In the genomic region with DNA sequence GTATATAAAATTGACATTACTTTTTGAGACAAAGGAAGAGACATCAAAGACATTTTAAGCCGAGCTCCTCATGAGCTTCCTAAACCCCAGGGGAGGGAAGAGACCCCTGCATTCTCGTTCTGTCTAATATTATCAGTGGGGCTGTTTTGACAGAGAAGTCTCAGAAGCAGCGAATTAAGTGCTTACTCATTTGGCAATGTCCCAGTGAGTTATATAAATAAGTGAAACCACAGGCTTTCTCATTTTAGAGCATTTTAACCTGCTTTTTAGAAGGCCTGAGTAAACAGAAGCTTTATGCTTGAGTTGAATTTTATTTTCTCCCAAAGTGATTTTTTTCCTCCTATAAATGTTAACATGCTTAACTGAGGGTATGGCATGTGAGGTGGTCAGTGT, we compare ENCODE assay signal across 13 cellular contexts. TPM values are rescaled to one million over a fixed set of nuclear protein-coding genes. Genes with fewer than 3 reads are reported as not detected.
DNase-seq lines count a peak whose midpoint lies in the region; ATAC-seq and TF ChIP-seq lines count a peak whose summit lies in the region.
"Had no signal": no experiment of that assay in that cellular context is flagged by ENCODE, and none has a peak within 500 bp of the region (broad histone marks: within the 10 kb centered on the region; RNA-seq: fewer than 3 reads in every experiment).

No MANE protein-coding gene starts in this region.

- H4K20me1 ChIP-seq in smooth muscle cell (ENCODE audit: low read depth) = no peaks in the 10 kb centered on the region

- no peak overlapping the region for H3K9ac ChIP-seq in smooth muscle cell (ENCODE audit: low read depth)

- H3K4me3 ChIP-seq in dorsolateral prefrontal cortex (no peak overlapping the region), smooth muscle cell (no peak overlapping the region)
- H3K4me3 ChIP-seq: thoracic aorta had no signal

- no peak for ATAC-seq in GM21825 (IDR thresholded peaks at IDR 0.05; ENCODE audit: unreplicated experiment)
- no peak for ATAC-seq in HG02840 (IDR thresholded peaks at IDR 0.05; ENCODE audit: low FRiP score, unreplicated experiment)

- peaks cover 4% of the 10 kb centered on the region for H3F3A ChIP-seq in smooth muscle cell (ENCODE audit: low read depth)

- intact Hi-C loops in dorsolateral prefrontal cortex (cut with DNase I) = loop anchor here in 1 of 2 donors (5.0 kb wide), 1 partner anchor 160 kb away; no protein-coding TSS in a partner anchor

- H3K4me2 ChIP-seq in smooth muscle cell = peak overlapping the region; percentile 5

- H2AFZ ChIP-seq in smooth muscle cell (ENCODE audit: low read depth) = no peak overlapping the region

- H3K4me1 ChIP-seq in smooth muscle cell (ENCODE audit: low read depth) = no peaks in the 10 kb centered on the region

- CTCF ChIA-PET in RWPE1 (lab: Yijun Ruan, JAX) = interaction anchor here (0.6 to 1.1 kb wide), 3 partner anchors 10 to 23 kb away, joined by 3 to 5 read pairs (median 3); partner anchors contain the start of gene C1QTNF4

- DNase-seq in GM04504 (ENCODE audit: low read depth) = peak; percentile 28
- DNase-seq in RWPE1 (ENCODE audit: low spot score) = no peak
- no peak for DNase-seq in dorsolateral prefrontal cortex
- DNase-seq in smooth muscle cell (lab: John Stamatoyannopoulos, UW; ENCODE audit: unreplicated experiment) = no peak
- DNase-seq in NCI-H524 (lab: John Stamatoyannopoulos, UW) = no peak
- DNase-seq in NCI-H128 (lab: John Stamatoyannopoulos, UW; ENCODE audit: unreplicated experiment) = no peak
- DNase-seq: activated CD4-positive, alpha-beta T cell treated with anti-CD3 and anti-CD28 coated beads, Interleukin-2, amount 50 U/mL, for 1 hour; NCI-H2171 had no signal

- peaks cover 10% of the 10 kb centered on the region for H3K36me3 ChIP-seq in smooth muscle cell (ENCODE audit: low read depth)

- H3K27me3 ChIP-seq in dorsolateral prefrontal cortex = no peaks in the 10 kb centered on the region
- no peaks in the 10 kb centered on the region for H3K27me3 ChIP-seq in smooth muscle cell (ENCODE audit: low read depth)

- H3K79me2 ChIP-seq in smooth muscle cell (ENCODE audit: low read depth) = no peaks in the 10 kb centered on the region

- peak; percentile 10; the same call in 1 of the 2 replicates for TF ChIP-seq CTCF in RWPE1 (conservative IDR thresholded peaks at IDR 0.05; ENCODE audit: low read depth)
- peak in 5 of 56 donors; percentile 1 to 18 (median 13) for TF ChIP-seq CTCF in dorsolateral prefrontal cortex (IDR thresholded peaks at IDR 0.05 in 54 of 56, conservative IDR thresholded peaks at IDR 0.05 in 2 of 56; ENCODE audit: low read depth in 1 of 56, partially characterized antibody in 56 of 56)
- TF ChIP-seq CTCF in smooth muscle cell (IDR thresholded peaks at IDR 0.05; ENCODE audit: borderline replicate concordance, insufficient read depth, poor library complexity, severe bottlenecking) = no peak

- 27% methylated on average over 3 of the region's 3 CpGs for WGBS in smooth muscle cell (ENCODE audit: low lambda C conversion rate)

- POLR2A ChIA-PET in RWPE1 (lab: Yijun Ruan, JAX; ENCODE audit: low non-redundant PET) = no interaction called here

- no peak overlapping the region for H3K27ac ChIP-seq in RWPE1
- H3K27ac ChIP-seq in dorsolateral prefrontal cortex = peak overlapping the region in 47 of 59 donors; percentile 3 to 78 (median 47)
- peak overlapping the region; percentile 55 for H3K27ac ChIP-seq in smooth muscle cell (ENCODE audit: low read depth)
- H3K27ac ChIP-seq: epithelial cell of prostate, thoracic aorta had no signal

- H3K9me3 ChIP-seq in smooth muscle cell (replicated peaks; ENCODE audit: low read depth) = no peaks in the 10 kb centered on the region
- H3K9me3 ChIP-seq: thoracic aorta had no signal

RNA-seq across cellular contexts. Expression of gene C1QTNF4, which starts 23.2 kb away (rescaled TPM):
- total RNA-seq in dorsolateral prefrontal cortex = 10 to 100 TPM; 23.7 to 93.5 (median 63.9) TPM
- total RNA-seq in smooth muscle cell = 0.09 and 1.3 TPM in 2 replicates
- polyA plus RNA-seq in smooth muscle cell = 0.48 and 1.0 TPM in 2 replicates

RNA-seq across cellular contexts. Expression of gene MTCH2, which starts 24.9 kb away (rescaled TPM):
- 10 to 100 TPM; 29.3 to 92.1 (median 64.1) TPM for total RNA-seq in dorsolateral prefrontal cortex
- total RNA-seq in smooth muscle cell = 74.0 and 97.0 TPM in 2 replicates
- polyA plus RNA-seq in smooth muscle cell = 152 and 177 TPM in 2 replicates

RNA-seq across cellular contexts. Expression of gene FAM180B, which starts 30.9 kb away (rescaled TPM):
- total RNA-seq in dorsolateral prefrontal cortex (1 to 10 TPM in 3 of 120 experiments, under 1 TPM in 43, not detected in 74; 0.29 to 1.2 (median 0.50) TPM), smooth muscle cell (not detected in 2 replicates)
- polyA plus RNA-seq in smooth muscle cell = 0.46 TPM in 1 of 2 replicates, not detected in the other
- total RNA-seq: bronchial epithelial cell had no signal

RNA-seq across cellular contexts. Expression of gene NDUFS3, which starts 38.5 kb away (rescaled TPM):
- 100 to 1,000 TPM in 100 of 120 experiments, 10 to 100 TPM in 20; 59.7 to 172 (median 126) TPM for total RNA-seq in dorsolateral prefrontal cortex
- total RNA-seq in smooth muscle cell = 53.8 and 60.8 TPM in 2 replicates
- polyA plus RNA-seq in smooth muscle cell = 106 and 110 TPM in 2 replicates

RNA-seq across cellular contexts. Expression of gene KBTBD4, which starts 38.6 kb away (rescaled TPM):
- total RNA-seq in dorsolateral prefrontal cortex (10 to 100 TPM; 12.8 to 27.9 (median 19.6) TPM), smooth muscle cell (9.4 and 17.5 TPM in 2 replicates)
- 13.7 and 14.2 TPM in 2 replicates for polyA plus RNA-seq in smooth muscle cell

Comparison
In these comparisons a context has a peak if more than half of its experiments do, and no peak if none do; other contexts are left out.
1. RNA of gene C1QTNF4, which starts 23.2 kb away (total RNA-seq): 23.7 to 93.5 TPM in dorsolateral prefrontal cortex; 0.09 to 1.3 TPM in smooth muscle cell; every median in the first group is over 10 times any median in the second.